8 cellular contexts compared by ENCODE assay signal in genomic region chr6:106973018-106973840, GRCh38. TPM values are rescaled to one million over a fixed set of nuclear protein-coding genes. Genes with fewer than 3 reads are reported as not detected.
DNase-seq lines count a peak whose midpoint lies in the region; ATAC-seq and TF ChIP-seq lines count a peak whose summit lies in the region.

No MANE protein-coding gene starts in this region.

- 0% methylated on average over 5 of the region's 50 CpGs; no CpG with 5 or more reads in 1 of the 2 experiments for WGBS in IMR-90 (ENCODE audit: extremely low coverage in 2 of 2, insufficient read length in 1 of 2), 2 experiments
- 0% methylated on average over 20 to 38 of the region's 50 CpGs for WGBS in mesodermal cell (ENCODE audit: insufficient coverage in 2 of 2), 2 experiments

- no peak overlapping the region for H2BK20ac ChIP-seq in IMR-90 (ENCODE audit: low read depth, low read length)

- TF ChIP-seq CTCF in IMR-90 (conservative IDR thresholded peaks at IDR 0.05; ENCODE audit: low read depth, low read length) (no peak), brain (conservative IDR thresholded peaks at IDR 0.05) (no peak), omental fat pad (IDR thresholded peaks at IDR 0.05) (no peak)

- peaks cover 39% of the 10 kb centered on the region for H3K4me1 Mint-ChIP-seq in brain

- H3K4me2 ChIP-seq in BLaER1 (peak overlapping the region; percentile 79), IMR-90 (ENCODE audit: low read depth, low read length) (no peak overlapping the region; the same call in 1 of the 2 replicates)

- H3K9me3 ChIP-seq in BLaER1 (no peaks in the 10 kb centered on the region; the same call in 1 of the 2 replicates), IMR-90 (ENCODE audit: control insufficient read depth, insufficient read depth, low read length) (no peaks in the 10 kb centered on the region; the same call in 1 of the 2 replicates), mesodermal cell (ENCODE audit: control insufficient read depth, low read length) (no peaks in the 10 kb centered on the region)

- intact Hi-C loops in IMR-90 (cut with micrococcal nuclease), result no loop called here

- dilution Hi-C loops in IMR-90 (cut with HindIII; ENCODE audit: low sequenced_read_pairs, unreplicated experiment), result loop anchor here (25.0 kb wide), 1 partner anchor 511 kb away; no protein-coding TSS in a partner anchor

- H3K79me1 ChIP-seq in IMR-90 (ENCODE audit: low read depth in 1 of 2, low read length in 2 of 2), result no peaks in the 10 kb centered on the region

- H3K27ac ChIP-seq in BLaER1 (peak overlapping the region; percentile 97), IMR-90 (ENCODE audit: insufficient read depth, low read length) (no peak overlapping the region), mesodermal cell (ENCODE audit: low read depth, low read length, severe bottlenecking) (peak overlapping the region; percentile 62)

- no peak overlapping the region for H2BK5ac ChIP-seq in IMR-90 (ENCODE audit: low read depth, low read length, poor library complexity, severe bottlenecking)

- H3K4me3 Mint-ChIP-seq in brain, result peak overlapping the region; percentile 90 to 98 (median 96)

- H3K9me3 Mint-ChIP-seq in brain, result peaks cover 0 to 15% (median 9%) of the 10 kb centered on the region in 5 experiments

- no peak for DNase-seq in IMR-90
- no peak for DNase-seq in GOT3 (lab: John Stamatoyannopoulos, UW)
- no peak for DNase-seq in omental fat pad (ENCODE audit: low spot score)

- H3K9me1 ChIP-seq in IMR-90 (ENCODE audit: insufficient read depth, low read length), result no peaks in the 10 kb centered on the region

- POLR2A ChIA-PET in IMR-90 (lab: Charles Lee; ENCODE audit: unreplicated experiment), result no interaction called here

- no peak overlapping the region for H4K8ac ChIP-seq in IMR-90 (ENCODE audit: low read depth in 2 of 2, low read length in 2 of 2)

- H3K56ac ChIP-seq in IMR-90 (ENCODE audit: extremely low read depth, insufficient read depth, low read length), result no peak overlapping the region

- TF ChIP-seq POLR2A in IMR-90 (IDR thresholded peaks at IDR 0.05; ENCODE audit: low read depth, low read length), result no peak

- no peak overlapping the region for H4K91ac ChIP-seq in IMR-90 (ENCODE audit: insufficient read depth, low read depth, low read length)

- H4K5ac ChIP-seq in IMR-90 (ENCODE audit: low read depth, low read length), result no peak overlapping the region

- ATAC-seq in IMR-90 (ENCODE audit: low read depth) (no peak), HG02885 (IDR thresholded peaks at IDR 0.05; ENCODE audit: poor library complexity, unreplicated experiment) (no peak), HG03521 (IDR thresholded peaks at IDR 0.05; ENCODE audit: unreplicated experiment) (no peak), omental fat pad (ENCODE audit: low FRiP score) (no peak)

- in situ Hi-C loops in IMR-90 (cut with MboI; ENCODE audit: low sequenced_read_pairs), result no loop called here

- no peak overlapping the region for H3K14ac ChIP-seq in IMR-90 (replicated peaks; ENCODE audit: low read depth, low read length)

- H3K18ac ChIP-seq in IMR-90 (ENCODE audit: low read depth, low read length), result no peak overlapping the region

- H3K36me3 Mint-ChIP-seq in brain, result peaks cover 37% of the 10 kb centered on the region

- H3K27me3 ChIP-seq in BLaER1, result no peaks in the 10 kb centered on the region
- peaks cover 51% of the 10 kb centered on the region for H3K27me3 ChIP-seq in IMR-90 (ENCODE audit: control insufficient read depth, insufficient read depth, low read length)

- H3K4ac ChIP-seq in IMR-90 (ENCODE audit: low read depth, low read length), result no peak overlapping the region

- H4K20me1 ChIP-seq in BLaER1 (peaks cover 62% of the 10 kb centered on the region), IMR-90 (ENCODE audit: insufficient read depth, low read length) (no peaks in the 10 kb centered on the region)

- no peak for TF ChIP-seq RAD21 in IMR-90 (IDR thresholded peaks at IDR 0.05; ENCODE audit: low read length)

- peak overlapping the region; percentile 89 to 99 (median 98) for H3K27ac Mint-ChIP-seq in brain

- H3K9ac ChIP-seq in BLaER1, result peak overlapping the region; percentile 99
- no peak overlapping the region for H3K9ac ChIP-seq in IMR-90 (ENCODE audit: low read depth, low read length)

- H2BK15ac ChIP-seq in IMR-90 (ENCODE audit: low read depth, low read length), result no peak overlapping the region

- H3K27me3 Mint-ChIP-seq in brain, result peaks cover 20% of the 10 kb centered on the region

- H2AK9ac ChIP-seq in IMR-90 (replicated peaks; ENCODE audit: low read depth, low read length, poor library complexity), result no peak overlapping the region

- no peak overlapping the region for H2BK120ac ChIP-seq in IMR-90 (ENCODE audit: low read depth, low read length)

- H3K4me3 ChIP-seq in BLaER1 (peak overlapping the region; percentile 99), IMR-90 (ENCODE audit: insufficient read depth, low read depth, low read length) (no peak overlapping the region), mesodermal cell (ENCODE audit: extremely low read depth, insufficient read depth, low read length, poor library complexity, severe bottlenecking) (peak overlapping the region; percentile 86)

- H2AFZ ChIP-seq in IMR-90 (replicated peaks; ENCODE audit: low read length, poor library complexity), result peak overlapping the region; percentile 62

- CTCF ChIA-PET in IMR-90 (lab: Yijun Ruan, JAX), result no interaction called here

- no peak overlapping the region for H2AK5ac ChIP-seq in IMR-90 (ENCODE audit: low read depth, low read length)

- H3K36me3 ChIP-seq in BLaER1 (peaks cover 43% of the 10 kb centered on the region), IMR-90 (ENCODE audit: control insufficient read depth, insufficient read depth, low read length) (no peaks in the 10 kb centered on the region), mesodermal cell (ENCODE audit: control insufficient read depth, insufficient read depth, low read length) (peaks cover 25% of the 10 kb centered on the region)

- BruUV-seq in IMR-90 (replicated peaks; lab: Mats Ljungman, UMichigan), result no TSS peak

- H3K4me1 ChIP-seq in BLaER1 (peaks cover 42% of the 10 kb centered on the region), IMR-90 (ENCODE audit: control insufficient read depth, insufficient read depth, low read length) (no peaks in the 10 kb centered on the region), mesodermal cell (ENCODE audit: control insufficient read depth, insufficient read depth, low read length, poor library complexity, severe bottlenecking) (no peaks in the 10 kb centered on the region)

- no peak overlapping the region; the same call in 1 of the 2 replicates for H3K23ac ChIP-seq in IMR-90 (ENCODE audit: low read depth, low read length)

TF ChIP-seq in IMR-90, 13 proteins besides CTCF, POLR2A, EP300 and RAD21:
- TF ChIP-seq RCOR1 (IDR thresholded peaks at IDR 0.05; ENCODE audit: insufficient replicate concordance, low read length) (no peak), MAZ (IDR thresholded peaks at IDR 0.05; ENCODE audit: borderline replicate concordance, low read depth, low read length) (no peak), USF2 (IDR thresholded peaks at IDR 0.05; ENCODE audit: low read depth, low read length) (no peak)

RNA-seq across cellular contexts. Expression of gene CD24, which starts 1.3 kb away (rescaled TPM):
- total RNA-seq in IMR-90 (2012; rRNA removed), result 0.18 and 0.28 TPM in 2 replicates
- polyA plus RNA-seq in IMR-90 (2012; rRNA removed), result 0.07 and 0.09 TPM in 2 replicates
- polyA plus RNA-seq in IMR-90 (2012; cell fraction: cytosol; rRNA removed), result 0.05 and 0.13 TPM in 2 replicates
- polyA plus RNA-seq in IMR-90 (2012; cell fraction: nucleus; rRNA removed; ENCODE audit: low replicate concordance), result 0.15 TPM in 1 of 2 replicates, not detected in the other
- polyA plus RNA-seq in brain (ENCODE audit: insufficient read depth, low read depth, low replicate concordance), result 1,099 TPM
- polyA plus RNA-seq in mesodermal cell (2013, experiment 1 of 2), result 392 TPM
- polyA plus RNA-seq in mesodermal cell (2013, experiment 2 of 2), result 456 TPM
- 10 to 100 TPM in 1 of 4 donors, under 1 TPM in 3; 0.37 to 12.9 (median 0.73) TPM for total RNA-seq in omental fat pad

RNA-seq across cellular contexts. Expression of gene MTRES1, which starts 54.8 kb away (rescaled TPM):
- 5.4 and 8.9 TPM in 2 replicates for total RNA-seq in IMR-90 (2012; rRNA removed)
- polyA plus RNA-seq in IMR-90 (2012; rRNA removed), result 9.7 and 9.8 TPM in 2 replicates
- 2.1 and 2.9 TPM in 2 replicates for polyA plus RNA-seq in IMR-90 (2012; cell fraction: cytosol; rRNA removed)
- polyA plus RNA-seq in IMR-90 (2012; cell fraction: nucleus; rRNA removed; ENCODE audit: low replicate concordance), result 4.9 and 7.1 TPM in 2 replicates
- polyA plus RNA-seq in brain (ENCODE audit: insufficient read depth, low read depth, low replicate concordance), result 24.0 TPM
- 16.1 TPM for polyA plus RNA-seq in mesodermal cell (2013, experiment 1 of 2)
- polyA plus RNA-seq in mesodermal cell (2013, experiment 2 of 2), result 19.8 TPM
- 10 to 100 TPM; 10.2 to 17.3 (median 13.2) TPM for total RNA-seq in omental fat pad
